Comparison of ENCODE assay signal across 12 cellular contexts in genomic region chr3:50405249-50405648, GRCh38. TPM values are rescaled to one million over a fixed set of nuclear protein-coding genes. Genes with fewer than 3 reads are reported as not detected.
DNase-seq lines count a peak whose midpoint lies in the region; TF ChIP-seq lines count a peak whose summit lies in the region.
"Had no signal": no experiment of that assay in that cellular context is flagged by ENCODE, and none has a peak within 500 bp of the region (broad histone marks: within the 10 kb centered on the region; RNA-seq: fewer than 3 reads in every experiment).

No MANE protein-coding gene starts in this region.

- no peak for TF ChIP-seq CTCF in A673 (conservative IDR thresholded peaks at IDR 0.05; ENCODE audit: low read depth, low read length)
- no peak for TF ChIP-seq CTCF in H9 (conservative IDR thresholded peaks at IDR 0.05)

- H2BK20ac ChIP-seq in H9 (ENCODE audit: low read depth, low read length, poor library complexity, severe bottlenecking), result no peak overlapping the region

- no peak overlapping the region for H3K4me2 ChIP-seq in H9 (ENCODE audit: insufficient read depth, insufficient read length, low read length)

- POLR2A ChIA-PET in A673 (lab: Charles Lee; ENCODE audit: low non-redundant PET), result no interaction called here

- no peak overlapping the region for H3K27ac Mint-ChIP-seq in H9
- H3K27ac Mint-ChIP-seq in activated CD4-positive, alpha-beta T cell treated with anti-CD3 and anti-CD28 coated beads, Interleukin-2, amount 10 ng/mL, durations not matched to agents 24 days and 14 days, result no peak overlapping the region
- H3K27ac Mint-ChIP-seq: CD4-positive, CD25-positive, alpha-beta regulatory T cell; nephron had no signal

- no peaks in the 10 kb centered on the region for H3K9me3 ChIP-seq in A673 (ENCODE audit: low read depth, low read length, poor library complexity, severe bottlenecking)
- H3K9me3 ChIP-seq in H9 (ENCODE audit: control insufficient read depth, low read depth, low read length), result no peaks in the 10 kb centered on the region

- H3K9ac ChIP-seq in H9 (ENCODE audit: extremely low read depth, insufficient read length, low read length), result no peak overlapping the region

- H3K79me2 ChIP-seq in H9 (ENCODE audit: insufficient read depth, low read length), result no peaks in the 10 kb centered on the region

- no peak overlapping the region for H2BK120ac ChIP-seq in H9 (ENCODE audit: low read depth, low read length, poor library complexity, severe bottlenecking)

- no peak overlapping the region for H2AK5ac ChIP-seq in H9 (ENCODE audit: insufficient read length, low read length)

- H3K56ac ChIP-seq in H9 (ENCODE audit: insufficient read length, low read depth, low read length), result no peak overlapping the region

- H4K5ac ChIP-seq in H9 (ENCODE audit: insufficient read length, low read depth, low read length), result no peak overlapping the region

- H3K27ac ChIP-seq in A673 (ENCODE audit: low read depth, low read length, poor library complexity, severe bottlenecking) (no peak overlapping the region), H9 (ENCODE audit: insufficient read length, low read depth, low read length) (no peak overlapping the region)

- no peak overlapping the region for H3K18ac ChIP-seq in H9 (ENCODE audit: insufficient read length, low read depth, low read length)

- no peaks in the 10 kb centered on the region for H3K4me1 Mint-ChIP-seq in H9
- H3K4me1 Mint-ChIP-seq in activated CD4-positive, alpha-beta T cell treated with anti-CD3 and anti-CD28 coated beads, Interleukin-2, amount 10 ng/mL, durations not matched to agents 24 days and 14 days, result no peaks in the 10 kb centered on the region
- H3K4me1 Mint-ChIP-seq: nephron had no signal

- no peak overlapping the region for H2BK5ac ChIP-seq in H9 (ENCODE audit: insufficient read length, low read length)

- no peak overlapping the region for H3K4me3 Mint-ChIP-seq in H9
- no peak overlapping the region for H3K4me3 Mint-ChIP-seq in activated CD4-positive, alpha-beta T cell treated with anti-CD3 and anti-CD28 coated beads, Interleukin-2, amount 10 ng/mL, durations not matched to agents 24 days and 14 days
- H3K4me3 Mint-ChIP-seq: CD4-positive, CD25-positive, alpha-beta regulatory T cell; nephron had no signal

- H4K91ac ChIP-seq in H9 (ENCODE audit: insufficient read length, low read depth, low read length), result no peak overlapping the region

- no peak overlapping the region for H3T11ph ChIP-seq in H9 (ENCODE audit: low read length)

- DNase-seq in A673 (ENCODE audit: low spot score), result peak; percentile 6
- peak; percentile 64 for DNase-seq in H9
- DNase-seq in activated CD4-positive, alpha-beta T cell treated with anti-CD3 and anti-CD28 coated beads, Interleukin-2, amount 10 ng/mL, durations not matched to agents 24 days and 14 days, result peak; percentile 86
- DNase-seq in glomerular visceral epithelial cell (ENCODE audit: extremely low spot score), result peak; percentile 8
- DNase-seq in SK-N-DZ (ENCODE audit: low spot score), result no peak
- DNase-seq in kidney tubule cell (ENCODE audit: low spot score), result no peak
- DNase-seq in NCI-H1092 treated with DMSO at 0.1 percent for 48 hours (lab: John Stamatoyannopoulos, UW), result no peak
- DNase-seq in COLO668 (lab: John Stamatoyannopoulos, UW; ENCODE audit: unreplicated experiment), result no peak
- DNase-seq: head of caudate nucleus, NCI-H1436 treated with DMSO at 0.1 percent for 48 hours had no signal

- H3K23ac ChIP-seq in H9 (ENCODE audit: insufficient read length, low read depth, low read length), result no peak overlapping the region

- H3K4ac ChIP-seq in H9 (ENCODE audit: low read depth, low read length), result no peak overlapping the region

- no peak overlapping the region for H3K14ac ChIP-seq in H9 (ENCODE audit: insufficient read depth, low read length)

- intact Hi-C loops in A673 (cut with micrococcal nuclease; ENCODE audit: unreplicated experiment), result no loop called here
- intact Hi-C loops in activated CD4-positive, alpha-beta T cell treated with anti-CD3 and anti-CD28 coated beads, Interleukin-2, amount 10 ng/mL, durations not matched to agents 24 days and 14 days (cut with micrococcal nuclease), result no loop called here

- H3K36me3 ChIP-seq in A673 (ENCODE audit: insufficient read depth, low read length, poor library complexity, severe bottlenecking), result no peaks in the 10 kb centered on the region

- no peak overlapping the region for H3K4me3 ChIP-seq in A673 (ENCODE audit: low read depth, low read length, poor library complexity, severe bottlenecking)

- no peaks in the 10 kb centered on the region; a peak in 1 of 5 replicates for H3K9me3 Mint-ChIP-seq in H9
- H3K9me3 Mint-ChIP-seq in activated CD4-positive, alpha-beta T cell treated with anti-CD3 and anti-CD28 coated beads, Interleukin-2, amount 10 ng/mL, durations not matched to agents 24 days and 14 days, result no peaks in the 10 kb centered on the region
- H3K9me3 Mint-ChIP-seq: CD4-positive, CD25-positive, alpha-beta regulatory T cell; nephron had no signal

- CTCF ChIA-PET in A673 (lab: Charles Lee), result no interaction called here

- H3K23me2 ChIP-seq in H9 (ENCODE audit: insufficient read length, low read depth, low read length, poor library complexity, severe bottlenecking), result no peaks in the 10 kb centered on the region

- H2BK15ac ChIP-seq in H9 (ENCODE audit: low read depth, low read length), result no peak overlapping the region

- H4K8ac ChIP-seq in H9 (replicated peaks; ENCODE audit: insufficient read length, low read depth, low read length), result no peak overlapping the region

- H2AFZ ChIP-seq in H9 (ENCODE audit: low read length), result no peak overlapping the region

- no peaks in the 10 kb centered on the region for H3K36me3 Mint-ChIP-seq in H9 (ENCODE audit: insufficient read depth in 1 of 3, low read depth in 3 of 3)
- no peaks in the 10 kb centered on the region for H3K36me3 Mint-ChIP-seq in activated CD4-positive, alpha-beta T cell treated with anti-CD3 and anti-CD28 coated beads, Interleukin-2, amount 10 ng/mL, durations not matched to agents 24 days and 14 days (ENCODE audit: low read depth)
- H3K36me3 Mint-ChIP-seq: CD4-positive, CD25-positive, alpha-beta regulatory T cell had no signal

- H3K27me3 ChIP-seq in A673 (replicated peaks; ENCODE audit: insufficient read depth, low read depth, low read length, poor library complexity) (no peaks in the 10 kb centered on the region), H9 (ENCODE audit: insufficient read depth, low read length) (no peaks in the 10 kb centered on the region; the same call in 1 of the 2 replicates)

- H4K20me1 ChIP-seq in H9 (ENCODE audit: control insufficient read depth, insufficient read depth, insufficient read length), result no peaks in the 10 kb centered on the region

- H3K4me1 ChIP-seq in A673 (ENCODE audit: insufficient read depth, low read length, poor library complexity, severe bottlenecking) (no peaks in the 10 kb centered on the region), H9 (ENCODE audit: insufficient read depth, low read length) (no peaks in the 10 kb centered on the region)

- BruUV-seq in A673 (replicated peaks; lab: Mats Ljungman, UMichigan), result no TSS peak

- H3K27me3 Mint-ChIP-seq in H9 (ENCODE audit: low read depth), result peaks cover 23% of the 10 kb centered on the region
- no peaks in the 10 kb centered on the region for H3K27me3 Mint-ChIP-seq in activated CD4-positive, alpha-beta T cell treated with anti-CD3 and anti-CD28 coated beads, Interleukin-2, amount 10 ng/mL, durations not matched to agents 24 days and 14 days

- H3K79me1 ChIP-seq in H9 (ENCODE audit: insufficient read depth, low read depth, low read length, poor library complexity, severe bottlenecking), result no peaks in the 10 kb centered on the region

- H2BK12ac ChIP-seq in H9 (ENCODE audit: insufficient read length, low read depth, low read length), result no peak overlapping the region

- WGBS in H9 (ENCODE audit: extremely low coverage, insufficient read length, low lambda C conversion rate), result no CpG with 5 or more reads among the region's 8 CpGs

RNA-seq across cellular contexts. Expression of gene TMEM115, which starts 45.9 kb away (rescaled TPM):
- total RNA-seq in A673 (2021) (17.3 and 19.4 TPM in 2 replicates), H9 (2021) (32.3 and 34.0 TPM in 2 replicates)
- 20.3 and 20.5 TPM in 2 replicates for total RNA-seq in activated CD4-positive, alpha-beta T cell treated with anti-CD3 and anti-CD28 coated beads, Interleukin-2, amount 10 ng/mL, durations not matched to agents 24 days and 14 days
- 24.8 and 26.1 TPM in 2 replicates for polyA plus RNA-seq in SK-N-DZ (2014; cell fraction: cytosol; rRNA removed)
- polyA plus RNA-seq in SK-N-DZ (2014; cell fraction: nucleus; rRNA removed), result 10.8 and 14.3 TPM in 2 replicates

RNA-seq across cellular contexts. Expression of gene CYB561D2, which starts 54.6 kb away (rescaled TPM):
- total RNA-seq in A673 (2021), result 7.9 and 8.2 TPM in 2 replicates
- total RNA-seq in H9 (2021), result 16.8 and 19.0 TPM in 2 replicates
- total RNA-seq in activated CD4-positive, alpha-beta T cell treated with anti-CD3 and anti-CD28 coated beads, Interleukin-2, amount 10 ng/mL, durations not matched to agents 24 days and 14 days, result 23.9 and 27.0 TPM in 2 replicates
- polyA plus RNA-seq in SK-N-DZ (2014; cell fraction: cytosol; rRNA removed), result 28.2 and 28.8 TPM in 2 replicates
- polyA plus RNA-seq in SK-N-DZ (2014; cell fraction: nucleus; rRNA removed), result 19.9 and 28.3 TPM in 2 replicates

RNA-seq across cellular contexts. Expression of gene NPRL2, which starts 54.7 kb away (rescaled TPM):
- 15.2 and 16.0 TPM in 2 replicates for total RNA-seq in A673 (2021)
- total RNA-seq in H9 (2021), result 23.0 and 23.4 TPM in 2 replicates
- 38.1 and 43.0 TPM in 2 replicates for total RNA-seq in activated CD4-positive, alpha-beta T cell treated with anti-CD3 and anti-CD28 coated beads, Interleukin-2, amount 10 ng/mL, durations not matched to agents 24 days and 14 days
- 24.3 and 25.9 TPM in 2 replicates for polyA plus RNA-seq in SK-N-DZ (2014; cell fraction: cytosol; rRNA removed)
- polyA plus RNA-seq in SK-N-DZ (2014; cell fraction: nucleus; rRNA removed), result 119 and 128 TPM in 2 replicates

RNA-seq across cellular contexts. Expression of gene ZMYND10, which starts 59.7 kb away (rescaled TPM):
- total RNA-seq in A673 (2021) (0.67 and 1.0 TPM in 2 replicates), H9 (2021) (0.61 and 1.4 TPM in 2 replicates)
- total RNA-seq in activated CD4-positive, alpha-beta T cell treated with anti-CD3 and anti-CD28 coated beads, Interleukin-2, amount 10 ng/mL, durations not matched to agents 24 days and 14 days, result 1.2 and 1.3 TPM in 2 replicates
- polyA plus RNA-seq in SK-N-DZ (2014; cell fraction: cytosol; rRNA removed), result 0.66 and 1.2 TPM in 2 replicates
- polyA plus RNA-seq in SK-N-DZ (2014; cell fraction: nucleus; rRNA removed), result 5.2 and 7.3 TPM in 2 replicates

Comparison
In these comparisons a context has a peak if more than half of its experiments do, and no peak if none do; other contexts are left out.
1. DNase-seq: peak in A673 (single experiment), H9 (single experiment), activated CD4-positive, alpha-beta T cell treated with anti-CD3 and anti-CD28 coated beads, Interleukin-2, amount 10 ng/mL, durations not matched to agents 24 days and 14 days (single experiment) and glomerular visceral epithelial cell (single experiment); none in SK-N-DZ (single experiment), kidney tubule cell (single experiment), NCI-H1092 treated with DMSO at 0.1 percent for 48 hours (single experiment) and COLO668 (single experiment).